ENCODE assay signal across 25 cellular contexts in the genomic region with DNA sequence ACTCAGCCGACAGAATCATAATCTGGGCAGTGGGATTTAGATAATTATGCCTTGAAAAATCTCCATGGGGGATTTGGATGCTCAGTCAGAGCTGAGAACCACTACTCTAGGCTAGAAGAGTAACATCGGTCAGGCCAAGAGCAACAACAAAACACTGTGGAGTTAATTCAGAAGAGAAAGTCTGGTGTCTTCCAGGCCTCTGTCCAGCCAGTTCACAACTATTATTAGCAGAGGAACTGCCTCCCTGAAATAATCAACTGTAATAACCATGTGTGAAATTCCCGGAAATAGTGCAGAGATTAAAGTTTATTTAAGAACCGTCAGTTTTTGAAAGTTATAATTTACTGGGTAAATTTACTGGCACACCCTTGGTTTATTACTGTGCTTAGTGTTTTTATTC. TPM values are rescaled to one million over a fixed set of nuclear protein-coding genes. Genes with fewer than 3 reads are reported as not detected.
DNase-seq lines count a peak whose midpoint lies in the region; ATAC-seq and TF ChIP-seq lines count a peak whose summit lies in the region.
"Had no signal": no experiment of that assay in that cellular context is flagged by ENCODE, and none has a peak within 500 bp of the region (broad histone marks: within the 10 kb centered on the region; RNA-seq: fewer than 3 reads in every experiment).

No MANE protein-coding gene starts in this region.

- no peaks in the 10 kb centered on the region for H3K27me3 ChIP-seq in Loucy (ENCODE audit: insufficient read depth, low read length, poor library complexity, severe bottlenecking)
- no peaks in the 10 kb centered on the region for H3K27me3 ChIP-seq in heart right ventricle
- H3K27me3 ChIP-seq: Peyer's patch had no signal

- WGBS in heart right ventricle, 2 donors = 12 to 23% methylated on average over 4 of the region's 4 CpGs

- H3K27me3 Mint-ChIP-seq in stimulated activated naive CD8-positive, alpha-beta T cell treated with anti-CD3 and anti-CD28 coated beads, Interleukin-15, amount 100 ng/mL, for 72 hours = peaks cover 9% of the 10 kb centered on the region
- peaks cover 10 to 17% of the 10 kb centered on the region in 2 donors for H3K27me3 Mint-ChIP-seq in effector memory CD8-positive, alpha-beta T cell
- H3K27me3 Mint-ChIP-seq: B cell had no signal

- peak overlapping the region in 5 of 10 donors; percentile 18 to 53 (median 35) for H3K27ac ChIP-seq in heart right ventricle
- H3K27ac ChIP-seq: A549 had no signal

- H3F3A ChIP-seq in Loucy (ENCODE audit: low read depth) = no peaks in the 10 kb centered on the region

- H3K36me3 Mint-ChIP-seq in effector memory CD8-positive, alpha-beta T cell (ENCODE audit: insufficient read depth) = no peaks in the 10 kb centered on the region
- H3K36me3 Mint-ChIP-seq: CD14-positive monocyte had no signal

- intact Hi-C loops in heart right ventricle (cut with DNase I) = loop anchor here in 4 of 10 donors (5.0 to 10.0 kb wide), 2 partner anchors 184 to 191 kb away; no protein-coding TSS in a partner anchor

- H3K4me3 ChIP-seq in Loucy (ENCODE audit: low read length, poor library complexity, severe bottlenecking) = no peak overlapping the region
- H3K4me3 ChIP-seq in heart right ventricle = no peak overlapping the region
- H3K4me3 ChIP-seq: A549, Peyer's patch had no signal

- ATAC-seq in heart right ventricle (peak; percentile 58 to 88 (median 72)), HG03520 (IDR thresholded peaks at IDR 0.05; ENCODE audit: unreplicated experiment) (no peak)
- no peak for ATAC-seq in stimulated activated naive CD8-positive, alpha-beta T cell treated with anti-CD3 and anti-CD28 coated beads, Interleukin-15, amount 100 ng/mL, for 72 hours
- no peak for ATAC-seq in effector memory CD8-positive, alpha-beta T cell (replicated peaks)
- ATAC-seq: A549 had no signal

- peaks cover 14% of the 10 kb centered on the region for H3K4me1 ChIP-seq in Loucy (ENCODE audit: insufficient read depth, low read length, poor library complexity, severe bottlenecking)
- peaks cover 3 to 39% (median 26%) of the 10 kb centered on the region in 9 donors for H3K4me1 ChIP-seq in heart right ventricle
- H3K4me1 ChIP-seq: A549 had no signal

- DNase-seq in cerebellum (ENCODE audit: low spot score) = peak; percentile 6
- no peak for DNase-seq in heart right ventricle
- DNase-seq in medulla oblongata (ENCODE audit: extremely low spot score) = peak; percentile 64
- no peak for DNase-seq in stimulated activated naive CD8-positive, alpha-beta T cell treated with anti-CD3 and anti-CD28 coated beads, Interleukin-15, amount 100 ng/mL, for 72 hours
- DNase-seq in effector memory CD8-positive, alpha-beta T cell = no peak
- no peak for DNase-seq in NCI-H1092 (lab: John Stamatoyannopoulos, UW)
- DNase-seq: DMS53; EL; GF-D8; H7; HFFc6; MM.1S; NCI-H1048; NCI-H1436; NCI-H1930; NCI-H226; NCI-H510A treated with DMSO at 0.1 percent for 48 hours; NCI-H774; NK-92 treated with Interleukin-12 subunit alpha and Interleukin-12 subunit beta, amount 100 ng/mL, for 24 hours; Peyer's patch had no signal

- no peaks in the 10 kb centered on the region for H3K4me1 Mint-ChIP-seq in stimulated activated naive CD8-positive, alpha-beta T cell treated with anti-CD3 and anti-CD28 coated beads, Interleukin-15, amount 100 ng/mL, for 72 hours
- no peaks in the 10 kb centered on the region for H3K4me1 Mint-ChIP-seq in effector memory CD8-positive, alpha-beta T cell (ENCODE audit: low read depth in 2 of 2)

- H3K36me3 ChIP-seq in Loucy (ENCODE audit: insufficient read depth, low read length) (no peaks in the 10 kb centered on the region), heart right ventricle (no peaks in the 10 kb centered on the region)
- H3K36me3 ChIP-seq: Peyer's patch had no signal

- no peak overlapping the region for H3K4me3 Mint-ChIP-seq in stimulated activated naive CD8-positive, alpha-beta T cell treated with anti-CD3 and anti-CD28 coated beads, Interleukin-15, amount 100 ng/mL, for 72 hours
- no peak overlapping the region for H3K4me3 Mint-ChIP-seq in effector memory CD8-positive, alpha-beta T cell
- H3K4me3 Mint-ChIP-seq: B cell, CD14-positive monocyte, HFFc6 had no signal

- peak overlapping the region; percentile 40 for H3K4me2 ChIP-seq in Loucy (ENCODE audit: low read depth, low read length, poor library complexity, severe bottlenecking)
- H3K4me2 ChIP-seq: A549 had no signal

- H3K9me3 Mint-ChIP-seq in stimulated activated naive CD8-positive, alpha-beta T cell treated with anti-CD3 and anti-CD28 coated beads, Interleukin-15, amount 100 ng/mL, for 72 hours = no peaks in the 10 kb centered on the region
- no peaks in the 10 kb centered on the region for H3K9me3 Mint-ChIP-seq in effector memory CD8-positive, alpha-beta T cell
- H3K9me3 Mint-ChIP-seq: CD14-positive monocyte, HFFc6 had no signal

- no peak overlapping the region for H2AFZ ChIP-seq in Loucy (ENCODE audit: low read length)

- no peaks in the 10 kb centered on the region for H3K79me2 ChIP-seq in Loucy (ENCODE audit: insufficient read depth, low read length)

- H3K9me3 ChIP-seq in Loucy (ENCODE audit: insufficient read depth, low read depth, low read length) (no peaks in the 10 kb centered on the region), heart right ventricle (no peaks in the 10 kb centered on the region)
- H3K9me3 ChIP-seq: A549, Peyer's patch had no signal

- no peak overlapping the region for H3K9ac ChIP-seq in Loucy (ENCODE audit: low read depth, low read length, poor library complexity, severe bottlenecking)

- no peaks in the 10 kb centered on the region for H4K20me1 ChIP-seq in Loucy (ENCODE audit: insufficient read depth, low read length, poor library complexity, severe bottlenecking)

- H3K9me2 ChIP-seq in Loucy (replicated peaks; ENCODE audit: low read depth, low read length) = no peaks in the 10 kb centered on the region

- no peak overlapping the region for H3K27ac Mint-ChIP-seq in stimulated activated naive CD8-positive, alpha-beta T cell treated with anti-CD3 and anti-CD28 coated beads, Interleukin-15, amount 100 ng/mL, for 72 hours
- H3K27ac Mint-ChIP-seq in effector memory CD8-positive, alpha-beta T cell = no peak overlapping the region
- H3K27ac Mint-ChIP-seq: B cell, CD14-positive monocyte, HFFc6 had no signal

- TF ChIP-seq CTCF in Loucy (conservative IDR thresholded peaks at IDR 0.05; ENCODE audit: low read length) (no peak), heart right ventricle (IDR thresholded peaks at IDR 0.05) (no peak)

RNA-seq across cellular contexts. Expression of a gene that starts 8.2 kb away (rescaled TPM):
- total RNA-seq in cerebellum (20.2 TPM), heart right ventricle (10 to 100 TPM; 16.8 to 57.4 (median 45.9) TPM)
- 10 to 100 TPM in 1 of 2 donors, 1 to 10 TPM in 1; 4.8 to 76.2 TPM for polyA plus RNA-seq in heart right ventricle

RNA-seq across cellular contexts. Expression of a gene that starts 34.8 kb away (rescaled TPM):
- total RNA-seq in cerebellum = 7.5 TPM
- total RNA-seq in heart right ventricle = 10 to 100 TPM in 9 of 10 donors, 1 to 10 TPM in 1; 9.7 to 18.3 (median 12.9) TPM
- 1 to 10 TPM; 5.4 to 6.9 TPM for polyA plus RNA-seq in heart right ventricle

Comparison
In these comparisons a context has a peak if more than half of its experiments do, and no peak if none do; other contexts are left out.
1. DNase-seq: peak in cerebellum (single experiment) and medulla oblongata (single experiment); none in heart right ventricle (0 of 2), stimulated activated naive CD8-positive, alpha-beta T cell treated with anti-CD3 and anti-CD28 coated beads, Interleukin-15, amount 100 ng/mL, for 72 hours (0 of 2), effector memory CD8-positive, alpha-beta T cell (0 of 3) and NCI-H1092 (single experiment).
2. ATAC-seq: peak in heart right ventricle (8 of 8); none in HG03520 (single experiment), stimulated activated naive CD8-positive, alpha-beta T cell treated with anti-CD3 and anti-CD28 coated beads, Interleukin-15, amount 100 ng/mL, for 72 hours (single experiment) and effector memory CD8-positive, alpha-beta T cell (single experiment).